Comparison of ENCODE assay signal across 1 cellular context in the genomic region with DNA sequence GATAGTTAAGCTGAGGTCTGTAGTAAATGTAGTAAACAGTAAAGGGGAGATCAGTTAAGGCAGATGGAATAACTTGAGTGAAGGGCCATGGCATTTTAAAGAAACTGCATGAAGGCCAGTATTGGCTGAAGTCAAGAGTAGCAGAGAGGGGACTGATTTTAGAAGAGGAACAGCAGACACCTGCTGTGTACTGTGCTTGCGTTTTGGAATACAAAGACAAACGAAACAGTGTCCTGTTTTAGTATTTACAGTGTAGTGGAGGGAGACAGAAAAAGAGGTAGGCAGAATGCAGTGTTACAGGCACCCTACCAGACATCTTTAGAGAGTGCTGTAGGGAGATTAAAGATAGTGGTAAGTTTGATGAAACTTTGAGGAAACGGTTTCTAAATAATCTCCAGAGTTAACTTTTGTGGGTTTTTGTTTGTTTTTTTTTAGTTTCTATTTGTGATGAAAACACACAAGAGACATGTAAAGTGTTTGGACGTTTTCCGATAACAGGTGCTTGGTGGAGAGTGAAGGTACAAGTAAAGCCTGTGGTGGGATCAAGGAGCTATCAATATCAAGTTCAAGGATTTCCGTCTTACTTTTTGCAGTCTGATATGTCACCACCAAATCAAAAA.
TF ChIP-seq lines count a peak whose summit lies in the region.

No MANE protein-coding gene starts in this region.

TF ChIP-seq in GM12878, 131 proteins besides CTCF, POLR2A, EP300 and RAD21 (continued from another document):
- TF ChIP-seq ZNF217 (IDR thresholded peaks at IDR 0.05) (no peak), PAX5 (IDR thresholded peaks at IDR 0.05; ENCODE audit: borderline replicate concordance, low read depth, low read length) (no peak)
